ENCODE assay signal across 9 cellular contexts in genomic region chr16:4176794-4177438, GRCh38.
DNase-seq lines count a peak whose midpoint lies in the region; ATAC-seq, FAIRE-seq and TF ChIP-seq lines count a peak whose summit lies in the region.
"Had no signal": no experiment of that assay in that cellular context is flagged by ENCODE, and none has a peak within 500 bp of the region (broad histone marks: within the 10 kb centered on the region; RNA-seq: fewer than 3 reads in every experiment).

No MANE protein-coding gene starts in this region.

- in situ Hi-C loops in GM12878 (cut with MboI), result no loop called here

- peak; percentile 54 for FAIRE-seq in GM12878 (lab: Jason Lieb, UNC)

- ATAC-seq in GM12878, result peak; percentile 90
- ATAC-seq in GM21528 (IDR thresholded peaks at IDR 0.05; ENCODE audit: low FRiP score, unreplicated experiment), result no peak

- H4K20me1 ChIP-seq in GM12878 (ENCODE audit: control insufficient read depth, insufficient read depth), result no peaks in the 10 kb centered on the region

- H3K4me1 Mint-ChIP-seq in IgD-negative memory B cell, result peaks cover 3 to 11% (median 5%) of the 10 kb centered on the region in 3 donors
- H3K4me1 Mint-ChIP-seq: central memory CD8-positive, alpha-beta T cell had no signal

- DNase-seq in NCI-H510A treated with DMSO at 0.1 percent for 48 hours (lab: John Stamatoyannopoulos, UW), result peak; percentile 9
- no peak for DNase-seq in NCI-H510A (lab: John Stamatoyannopoulos, UW)
- peak; percentile 21 for DNase-seq in GM12878 (ENCODE audit: low read depth, low spot score)
- peak; percentile 18 for DNase-seq in posterior vena cava (ENCODE audit: low spot score)
- no peak for DNase-seq in Kasumi-1 (lab: John Stamatoyannopoulos, UW)
- DNase-seq in GM19240 (ENCODE audit: insufficient read length, low spot score), result no peak

- H3K36me3 Mint-ChIP-seq in IgD-negative memory B cell, result no peaks in the 10 kb centered on the region

- H3K27me3 ChIP-seq in GM12878 (replicated peaks in 1 of 2; ENCODE audit: control insufficient read depth in 2 of 2, insufficient read depth in 2 of 2, low read length in 1 of 2), result no peaks in the 10 kb centered on the region

- WGBS in GM12878 (ENCODE audit: insufficient coverage, insufficient replicate concordance, low lambda C conversion rate, missing lambda C conversion rate), result 7% methylated on average over 8 of the region's 8 CpGs

- no peaks in the 10 kb centered on the region; the same call in 2 of the 3 replicates for H3K9me3 ChIP-seq in GM12878 (replicated peaks; ENCODE audit: control insufficient read depth, insufficient read depth, low read length)

- no peak overlapping the region for H3K4me3 ChIP-seq in GM12878

- peaks cover 7% of the 10 kb centered on the region for H3K27me3 Mint-ChIP-seq in IgD-negative memory B cell
- H3K27me3 Mint-ChIP-seq: central memory CD8-positive, alpha-beta T cell had no signal

- POLR2A ChIA-PET in GM12878 (lab: Charles Lee), result interaction anchor here (0.6 to 0.7 kb wide), 4 partner anchors 29 to 653 kb away, joined by 3 to 7 read pairs (median 4); no protein-coding TSS in a partner anchor

- TF ChIP-seq POLR2A in GM12878 (IDR thresholded peaks at IDR 0.05; ENCODE audit: low read depth, low read length), result no peak

- SMC1A ChIA-PET in GM12878 (lab: Charles Lee; ENCODE audit: uncharacterized antibody, unreplicated experiment), result interaction anchor here (0.5 kb wide), 1 partner anchor 233 kb away, joined by 3 read pairs; no protein-coding TSS in a partner anchor

- intact Hi-C loops in GM12878 (cut with micrococcal nuclease; ENCODE audit: unreplicated experiment) (no loop called here), posterior vena cava (cut with DNase I) (no loop called here)

- H3K79me2 ChIP-seq in GM12878 (ENCODE audit: control insufficient read depth, insufficient read depth, low read length), result no peaks in the 10 kb centered on the region

- no peak overlapping the region for H3K9ac ChIP-seq in GM12878 (ENCODE audit: control insufficient read depth, insufficient read depth, low read length)

- H2AFZ ChIP-seq in GM12878 (ENCODE audit: control insufficient read depth, low read depth, low read length), result no peak overlapping the region

- BruUV-seq in GM12878 (replicated peaks; lab: Mats Ljungman, UMichigan), result no TSS peak

- no peak for TF ChIP-seq RAD21 in GM12878 (IDR thresholded peaks at IDR 0.05; ENCODE audit: insufficient read depth, low read depth, low read length)

- H3K4me2 ChIP-seq in GM12878 (ENCODE audit: control insufficient read depth, insufficient read depth), result no peak overlapping the region

- H3K36me3 ChIP-seq in GM12878 (ENCODE audit: control insufficient read depth in 2 of 2, insufficient read depth in 2 of 2, low read length in 1 of 2), result no peaks in the 10 kb centered on the region

- CTCF ChIA-PET in GM12878 (lab: Yijun Ruan, JAX), result interaction anchor here (0.6 to 1.1 kb wide), 2 partner anchors 63 to 194 kb away, joined by 3 read pairs; no protein-coding TSS in a partner anchor

- no peak for TF ChIP-seq EP300 in GM12878 (IDR thresholded peaks at IDR 0.05; ENCODE audit: borderline replicate concordance in 1 of 2, control insufficient read depth in 1 of 2, low read depth in 2 of 2, low read length in 2 of 2)

- no peak overlapping the region for H3K27ac ChIP-seq in GM12878 (ENCODE audit: control insufficient read depth, insufficient read depth)

- peak overlapping the region in 2 of 3 donors; percentile 54 to 59 for H3K27ac Mint-ChIP-seq in IgD-negative memory B cell

- no peaks in the 10 kb centered on the region for H3K4me1 ChIP-seq in GM12878 (ENCODE audit: control insufficient read depth, insufficient read depth, low read length)

- RAD21 ChIA-PET in GM12878 (lab: Charles Lee; ENCODE audit: unreplicated experiment), result interaction anchor here (1.2 to 1.7 kb wide), 2 partner anchors 30 to 77 kb away, joined by 3 to 5 read pairs; no protein-coding TSS in a partner anchor

- no peak for TF ChIP-seq CTCF in GM12878 (IDR thresholded peaks at IDR 0.05 in 2 of 3, conservative IDR thresholded peaks at IDR 0.05 in 1 of 3; ENCODE audit: control insufficient read depth in 2 of 3, extremely low read depth in 1 of 3, insufficient read depth in 1 of 3, low read depth in 3 of 3, low read length in 3 of 3)

- H3K4me3 Mint-ChIP-seq in IgD-negative memory B cell, result peak overlapping the region in 1 of 4 donors; percentile 65
- H3K4me3 Mint-ChIP-seq: central memory CD8-positive, alpha-beta T cell had no signal

- H3K9me3 Mint-ChIP-seq in IgD-negative memory B cell, result peaks cover 0 to 2% (median 0%) of the 10 kb centered on the region in 3 donors
- H3K9me3 Mint-ChIP-seq: central memory CD8-positive, alpha-beta T cell had no signal

TF ChIP-seq in GM12878, 131 proteins besides CTCF, POLR2A, EP300 and RAD21 (continues in another document):
- TF ChIP-seq STAT1 (conservative IDR thresholded peaks at IDR 0.05), result no peak
- TF ChIP-seq, protein P1, sequence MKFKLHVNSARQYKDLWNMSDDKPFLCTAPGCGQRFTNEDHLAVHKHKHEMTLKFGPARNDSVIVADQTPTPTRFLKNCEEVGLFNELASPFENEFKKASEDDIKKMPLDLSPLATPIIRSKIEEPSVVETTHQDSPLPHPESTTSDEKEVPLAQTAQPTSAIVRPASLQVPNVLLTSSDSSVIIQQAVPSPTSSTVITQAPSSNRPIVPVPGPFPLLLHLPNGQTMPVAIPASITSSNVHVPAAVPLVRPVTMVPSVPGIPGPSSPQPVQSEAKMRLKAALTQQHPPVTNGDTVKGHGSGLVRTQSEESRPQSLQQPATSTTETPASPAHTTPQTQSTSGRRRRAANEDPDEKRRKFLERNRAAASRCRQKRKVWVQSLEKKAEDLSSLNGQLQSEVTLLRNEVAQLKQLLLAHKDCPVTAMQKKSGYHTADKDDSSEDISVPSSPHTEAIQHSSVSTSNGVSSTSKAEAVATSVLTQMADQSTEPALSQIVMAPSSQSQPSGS (IDR thresholded peaks at IDR 0.05; ENCODE audit: low read length), result no peak
- TF ChIP-seq IKZF1 (conservative IDR thresholded peaks at IDR 0.05), result peak; percentile 65
- TF ChIP-seq NFXL1 (IDR thresholded peaks at IDR 0.05; ENCODE audit: borderline replicate concordance), result 0 out of 2 replicates have a peak, but pooled peaks have one; percentile 62
- TF ChIP-seq BHLHE40 (IDR thresholded peaks at IDR 0.05; ENCODE audit: borderline replicate concordance in 1 of 2, low read depth in 2 of 2, low read length in 1 of 2), result peak in 1 of 2 experiments; percentile 10; a peak in 1 of 4 replicates
- TF ChIP-seq IKZF2 (IDR thresholded peaks at IDR 0.05), result peak; percentile 21 to 57; a peak in 2 of 4 replicates
- TF ChIP-seq BRCA1 (IDR thresholded peaks at IDR 0.05; ENCODE audit: low read depth, low read length), result no peak
- TF ChIP-seq ZBTB11 (CRISPR knock-in tag; IDR thresholded peaks at IDR 0.05), result no peak
- no peak for TF ChIP-seq RB1 (IDR thresholded peaks at IDR 0.05; ENCODE audit: borderline replicate concordance)
- TF ChIP-seq, protein P2, sequence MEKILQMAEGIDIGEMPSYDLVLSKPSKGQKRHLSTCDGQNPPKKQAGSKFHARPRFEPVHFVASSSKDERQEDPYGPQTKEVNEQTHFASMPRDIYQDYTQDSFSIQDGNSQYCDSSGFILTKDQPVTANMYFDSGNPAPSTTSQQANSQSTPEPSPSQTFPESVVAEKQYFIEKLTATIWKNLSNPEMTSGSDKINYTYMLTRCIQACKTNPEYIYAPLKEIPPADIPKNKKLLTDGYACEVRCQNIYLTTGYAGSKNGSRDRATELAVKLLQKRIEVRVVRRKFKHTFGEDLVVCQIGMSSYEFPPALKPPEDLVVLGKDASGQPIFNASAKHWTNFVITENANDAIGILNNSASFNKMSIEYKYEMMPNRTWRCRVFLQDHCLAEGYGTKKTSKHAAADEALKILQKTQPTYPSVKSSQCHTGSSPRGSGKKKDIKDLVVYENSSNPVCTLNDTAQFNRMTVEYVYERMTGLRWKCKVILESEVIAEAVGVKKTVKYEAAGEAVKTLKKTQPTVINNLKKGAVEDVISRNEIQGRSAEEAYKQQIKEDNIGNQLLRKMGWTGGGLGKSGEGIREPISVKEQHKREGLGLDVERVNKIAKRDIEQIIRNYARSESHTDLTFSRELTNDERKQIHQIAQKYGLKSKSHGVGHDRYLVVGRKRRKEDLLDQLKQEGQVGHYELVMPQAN (conservative IDR thresholded peaks at IDR 0.05), result no peak
- no peak for TF ChIP-seq KLF5 (IDR thresholded peaks at IDR 0.05; ENCODE audit: partially characterized antibody)
- TF ChIP-seq EZH2 (IDR thresholded peaks at IDR 0.05; ENCODE audit: borderline replicate concordance, control insufficient read depth, low read depth, low read length), result no peak
- 0 out of 2 replicates have a peak, but pooled peaks have one; percentile 26 for TF ChIP-seq SPI1 (IDR thresholded peaks at IDR 0.05; ENCODE audit: borderline replicate concordance, insufficient read depth, low read depth, low read length)
- no peak for TF ChIP-seq PAX8 (IDR thresholded peaks at IDR 0.05)
- no peak for TF ChIP-seq ZSCAN29 (IDR thresholded peaks at IDR 0.05)
- TF ChIP-seq TCF12 (IDR thresholded peaks at IDR 0.05; ENCODE audit: low read depth, low read length), result no peak

Comparison
In these comparisons a context has a peak if more than half of its experiments do, and no peak if none do; other contexts are left out.
1. DNase-seq: peak in NCI-H510A treated with DMSO at 0.1 percent for 48 hours (single experiment), GM12878 (single experiment) and posterior vena cava (single experiment); none in NCI-H510A (single experiment), Kasumi-1 (0 of 2) and GM19240 (single experiment).